In genomic region chr16:1181715-1182671, GRCh38 we compare ENCODE assay signal across 1 cellular context.
TF ChIP-seq lines count a peak whose summit lies in the region.

No MANE protein-coding gene starts in this region.

TF ChIP-seq in K562, 482 proteins besides CTCF, POLR2A, EP300 and RAD21:
- TF ChIP-seq EGR1 (conservative IDR thresholded peaks at IDR 0.05): peak; percentile 26; the same call in 1 of the 2 replicates
- no peak for TF ChIP-seq ZNF444 (CRISPR knock-in tag; IDR thresholded peaks at IDR 0.05)
- no peak for TF ChIP-seq ZFPM2 (CRISPR knock-in tag; IDR thresholded peaks at IDR 0.05)
- TF ChIP-seq ZBTB33 (CRISPR knock-in tag; IDR thresholded peaks at IDR 0.05): no peak
- no peak for TF ChIP-seq CXXC5 (CRISPR knock-in tag; IDR thresholded peaks at IDR 0.05)
- TF ChIP-seq NCOA1 (IDR thresholded peaks at IDR 0.05; ENCODE audit: low read depth): no peak
- TF ChIP-seq ILK (tag; IDR thresholded peaks at IDR 0.05; ENCODE audit: borderline replicate concordance, low read depth): no peak
- TF ChIP-seq ZBTB9 (CRISPR knock-in tag; IDR thresholded peaks at IDR 0.05): no peak
- no peak for TF ChIP-seq DMBX1 (CRISPR knock-in tag; IDR thresholded peaks at IDR 0.05; ENCODE audit: borderline replicate concordance)
- no peak for TF ChIP-seq SRF (CRISPR knock-in tag; IDR thresholded peaks at IDR 0.05)
- TF ChIP-seq TFAP4 (CRISPR knock-in tag; IDR thresholded peaks at IDR 0.05; ENCODE audit: borderline replicate concordance): peak; percentile 29; the same call in 1 of the 2 replicates
- no peak for TF ChIP-seq ZNF282 (CRISPR knock-in tag; IDR thresholded peaks at IDR 0.05)
- no peak for TF ChIP-seq USF1 (CRISPR knock-in tag; IDR thresholded peaks at IDR 0.05)
